8 cellular contexts compared by ENCODE assay signal in genomic region chr15:94232107-94232506, GRCh38. TPM values are rescaled to one million over a fixed set of nuclear protein-coding genes. Genes with fewer than 3 reads are reported as not detected.
DNase-seq lines count a peak whose midpoint lies in the region; TF ChIP-seq lines count a peak whose summit lies in the region.

No MANE protein-coding gene starts in this region.

- peaks cover 38% of the 10 kb centered on the region for H4K20me1 ChIP-seq in Loucy (ENCODE audit: insufficient read depth, low read length, poor library complexity, severe bottlenecking)
- H4K20me1 ChIP-seq in osteoblast (ENCODE audit: insufficient read depth, low read length), result no peaks in the 10 kb centered on the region

- peak overlapping the region; percentile 74 for H3K27ac ChIP-seq in effector memory CD4-positive, alpha-beta T cell (ENCODE audit: insufficient read depth, low read length, poor library complexity, severe bottlenecking)
- no peak overlapping the region for H3K27ac ChIP-seq in osteoblast (ENCODE audit: low read depth, low read length)

- TF ChIP-seq CTCF in Loucy (conservative IDR thresholded peaks at IDR 0.05; ENCODE audit: low read length) (no peak), osteoblast (IDR thresholded peaks at IDR 0.05; ENCODE audit: extremely low read depth, low read depth, low read length) (no peak)

- H3K4me1 ChIP-seq in Loucy (ENCODE audit: insufficient read depth, low read length, poor library complexity, severe bottlenecking) (peaks cover 88% of the 10 kb centered on the region), osteoblast (ENCODE audit: insufficient read depth, low read length) (no peaks in the 10 kb centered on the region)
- peaks cover 15% of the 10 kb centered on the region for H3K4me1 ChIP-seq in effector memory CD4-positive, alpha-beta T cell (ENCODE audit: control insufficient read depth, insufficient read depth, low read length, poor library complexity, severe bottlenecking)

- no peaks in the 10 kb centered on the region for H3K36me3 ChIP-seq in Loucy (ENCODE audit: insufficient read depth, low read length)
- H3K36me3 ChIP-seq in effector memory CD4-positive, alpha-beta T cell (ENCODE audit: control insufficient read depth, insufficient read depth, low read length), result no peaks in the 10 kb centered on the region
- no peaks in the 10 kb centered on the region for H3K36me3 ChIP-seq in osteoblast (ENCODE audit: insufficient read depth, low read length)

- no peak for DNase-seq in effector memory CD4-positive, alpha-beta T cell
- DNase-seq in osteoblast (ENCODE audit: insufficient read length, low spot score, missing footprints) (no peak), RKO (ENCODE audit: low spot score) (no peak), NCI-H2196 treated with DMSO at 0.1 percent for 48 hours (lab: John Stamatoyannopoulos, UW; ENCODE audit: unreplicated experiment) (no peak), NCI-H2107 treated with DMSO at 0.1 percent for 48 hours (lab: John Stamatoyannopoulos, UW; ENCODE audit: unreplicated experiment) (no peak)
- no peak for DNase-seq in activated CD8-positive, alpha-beta memory T cell treated with anti-CD3 and anti-CD28 coated beads, Interleukin-2, amount 50 U/mL, for 48 hours

- H3K9me3 ChIP-seq in Loucy (ENCODE audit: insufficient read depth, low read depth, low read length) (no peaks in the 10 kb centered on the region), osteoblast (ENCODE audit: low read depth, low read length) (no peaks in the 10 kb centered on the region)
- H3K9me3 ChIP-seq in effector memory CD4-positive, alpha-beta T cell (ENCODE audit: control insufficient read depth, low read length), result no peaks in the 10 kb centered on the region

- H3K4me2 ChIP-seq in Loucy (ENCODE audit: low read depth, low read length, poor library complexity, severe bottlenecking) (peak overlapping the region; percentile 95), osteoblast (ENCODE audit: insufficient read depth, low read length) (peak overlapping the region; percentile 32)

- H3K9ac ChIP-seq in Loucy (ENCODE audit: low read depth, low read length, poor library complexity, severe bottlenecking), result peak overlapping the region; percentile 91

- H3K4me3 ChIP-seq in GM08714 (ENCODE audit: low read length) (peak overlapping the region; percentile 79), Loucy (ENCODE audit: low read length, poor library complexity, severe bottlenecking) (peak overlapping the region; percentile 80), osteoblast (ENCODE audit: insufficient read depth, low read length) (peak overlapping the region; percentile 64)
- peak overlapping the region; percentile 57 for H3K4me3 ChIP-seq in effector memory CD4-positive, alpha-beta T cell (ENCODE audit: insufficient read depth, low read depth, low read length, poor library complexity, severe bottlenecking)

- H3K9me2 ChIP-seq in Loucy (replicated peaks; ENCODE audit: low read depth, low read length), result no peaks in the 10 kb centered on the region

- H2AFZ ChIP-seq in Loucy (ENCODE audit: low read length), result no peak overlapping the region
- H2AFZ ChIP-seq in osteoblast (ENCODE audit: low read length), result no peak overlapping the region

- H3K79me2 ChIP-seq in Loucy (ENCODE audit: insufficient read depth, low read length) (peaks cover 65% of the 10 kb centered on the region), osteoblast (ENCODE audit: insufficient read depth, low read length) (no peaks in the 10 kb centered on the region)

- H3K27me3 ChIP-seq in Loucy (ENCODE audit: insufficient read depth, low read length, poor library complexity, severe bottlenecking) (no peaks in the 10 kb centered on the region), osteoblast (ENCODE audit: insufficient read depth, low read length) (no peaks in the 10 kb centered on the region)
- no peaks in the 10 kb centered on the region for H3K27me3 ChIP-seq in effector memory CD4-positive, alpha-beta T cell (replicated peaks; ENCODE audit: control insufficient read depth, insufficient read depth, low read length, poor library complexity, severe bottlenecking)

- peaks cover 3% of the 10 kb centered on the region; the same call in 1 of the 2 replicates for H3F3A ChIP-seq in Loucy (ENCODE audit: low read depth)

RNA-seq across cellular contexts. Expression of gene MCTP2, which starts 0.7 kb away (rescaled TPM):
- total RNA-seq in osteoblast, result 16.3 and 18.6 TPM in 2 replicates
